Comparison of ENCODE assay signal across 27 cellular contexts in genomic region chr13:34640179-34640929, GRCh38.
"Had no signal": no experiment of that assay in that cellular context is flagged by ENCODE, and none has a peak within 500 bp of the region (broad histone marks: within the 10 kb centered on the region; RNA-seq: fewer than 3 reads in every experiment).

No MANE protein-coding gene starts in this region.

- H3K27ac Mint-ChIP-seq: activated B cell treated with CpG ODN at 0.5 μM for 24 hours; activated CD4-positive, alpha-beta T cell treated with anti-CD3 and anti-CD28 coated beads for 36 hours; activated CD8-positive, alpha-beta memory T cell treated with anti-CD3 and anti-CD28 coated beads, Interleukin-2, amount 10 ng/mL, durations not matched to agents 7 days and 5 days; activated CD8-positive, alpha-beta T cell treated with anti-CD3 and anti-CD28 coated beads, Interleukin-2, amount 10 ng/mL, durations not matched to agents 7 days and 5 days; activated naive CD4-positive, alpha-beta T cell treated with anti-CD3 and anti-CD28 coated beads, Interleukin-2, amount 50 U/mL, for 24 hours; activated naive CD8-positive, alpha-beta T cell treated with anti-CD3 and anti-CD28 coated beads, Interleukin-2, amount 50 U/mL, for 24 hours; activated T-helper 2 cell treated with anti-CD3 and anti-CD28 coated beads, Interferon-gamma antibody, Interleukin-2, Interleukin-4, amounts not matched to agents 10 μg/mL and 5 μg/mL and 100 μg/mL, durations not matched to agents 14 hours and 24 hours and 36 hours; dendritic cell treated with granulocyte-macrophage colony-stimulating factor and Interleukin-4, amounts not matched to agents 40 ng/mL and 50 ng/mL, for 4 days; natural killer cell treated with Interleukin-12 subunit alpha and Interleukin-12 subunit beta and Interleukin-15 and Interleukin-18, amount 100 ng/mL, for 72 hours; stimulated activated effector memory CD8-positive, alpha-beta T cell treated with anti-CD3 and anti-CD28 coated beads, Interleukin-12 subunit alpha, Interleukin-12 subunit beta, amount 100 ng/mL, for 72 hours; stimulated activated naive CD8-positive, alpha-beta T cell treated with anti-CD3 and anti-CD28 coated beads, Interleukin-15, amount 100 ng/mL, for 72 hours; T-cell; type B pancreatic cell had no signal

- H3K4me3 Mint-ChIP-seq: activated B cell treated with CpG ODN at 0.5 μM for 24 hours; activated CD4-positive, alpha-beta T cell treated with anti-CD3 and anti-CD28 coated beads for 36 hours; activated CD8-positive, alpha-beta memory T cell treated with anti-CD3 and anti-CD28 coated beads, Interleukin-2, amount 10 ng/mL, durations not matched to agents 7 days and 5 days; activated CD8-positive, alpha-beta T cell treated with anti-CD3 and anti-CD28 coated beads, Interleukin-2, amount 10 ng/mL, durations not matched to agents 7 days and 5 days; activated naive CD4-positive, alpha-beta T cell treated with anti-CD3 and anti-CD28 coated beads, Interleukin-2, amount 50 U/mL, for 24 hours; activated naive CD8-positive, alpha-beta T cell treated with anti-CD3 and anti-CD28 coated beads, Interleukin-2, amount 50 U/mL, for 24 hours; central memory CD8-positive, alpha-beta T cell; dendritic cell treated with granulocyte-macrophage colony-stimulating factor and Interleukin-4, amounts not matched to agents 40 ng/mL and 50 ng/mL, for 4 days; natural killer cell treated with Interleukin-12 subunit alpha and Interleukin-12 subunit beta and Interleukin-15 and Interleukin-18, amount 100 ng/mL, for 72 hours; stimulated activated effector memory CD8-positive, alpha-beta T cell treated with anti-CD3 and anti-CD28 coated beads, Interleukin-12 subunit alpha, Interleukin-12 subunit beta, amount 100 ng/mL, for 72 hours; stimulated activated naive CD8-positive, alpha-beta T cell treated with anti-CD3 and anti-CD28 coated beads, Interleukin-15, amount 100 ng/mL, for 72 hours; T-cell; type B pancreatic cell had no signal

- H3K4me1 Mint-ChIP-seq: activated B cell treated with CpG ODN at 0.5 μM for 24 hours; activated CD4-positive, alpha-beta T cell treated with anti-CD3 and anti-CD28 coated beads for 36 hours; activated CD8-positive, alpha-beta memory T cell treated with anti-CD3 and anti-CD28 coated beads, Interleukin-2, amount 10 ng/mL, durations not matched to agents 7 days and 5 days; activated naive CD4-positive, alpha-beta T cell treated with anti-CD3 and anti-CD28 coated beads, Interleukin-2, amount 50 U/mL, for 24 hours; activated naive CD8-positive, alpha-beta T cell treated with anti-CD3 and anti-CD28 coated beads, Interleukin-2, amount 50 U/mL, for 24 hours; central memory CD8-positive, alpha-beta T cell; stimulated activated effector memory CD8-positive, alpha-beta T cell treated with anti-CD3 and anti-CD28 coated beads, Interleukin-12 subunit alpha, Interleukin-12 subunit beta, amount 100 ng/mL, for 72 hours; stimulated activated naive CD8-positive, alpha-beta T cell treated with anti-CD3 and anti-CD28 coated beads, Interleukin-15, amount 100 ng/mL, for 72 hours; T-cell had no signal

- H3K4me1 ChIP-seq: esophagus squamous epithelium, right lobe of liver had no signal

- H3K36me3 ChIP-seq: esophagus squamous epithelium, heart right ventricle, left ventricle myocardium inferior, neutrophil, right lobe of liver had no signal

- H3K9me3 Mint-ChIP-seq: type B pancreatic cell had no signal

- H3K4me3 ChIP-seq: esophagus squamous epithelium, heart right ventricle, left ventricle myocardium inferior, mucosa of descending colon, right lobe of liver had no signal

- H3K27ac ChIP-seq: esophagus squamous epithelium, heart right ventricle, left ventricle myocardium inferior, neutrophil, right lobe of liver had no signal

- H3K27me3 Mint-ChIP-seq: activated B cell treated with CpG ODN at 0.5 μM for 24 hours; activated CD4-positive, alpha-beta T cell treated with anti-CD3 and anti-CD28 coated beads for 36 hours; activated CD8-positive, alpha-beta memory T cell treated with anti-CD3 and anti-CD28 coated beads, Interleukin-2, amount 10 ng/mL, durations not matched to agents 7 days and 5 days; activated naive CD4-positive, alpha-beta T cell treated with anti-CD3 and anti-CD28 coated beads, Interleukin-2, amount 50 U/mL, for 24 hours; activated naive CD8-positive, alpha-beta T cell treated with anti-CD3 and anti-CD28 coated beads, Interleukin-2, amount 50 U/mL, for 24 hours; central memory CD8-positive, alpha-beta T cell; dendritic cell treated with granulocyte-macrophage colony-stimulating factor and Interleukin-4, amounts not matched to agents 40 ng/mL and 50 ng/mL, for 4 days; natural killer cell treated with Interleukin-12 subunit alpha and Interleukin-12 subunit beta and Interleukin-15 and Interleukin-18, amount 100 ng/mL, for 72 hours; stimulated activated naive CD8-positive, alpha-beta T cell treated with anti-CD3 and anti-CD28 coated beads, Interleukin-15, amount 100 ng/mL, for 72 hours; T-cell; type B pancreatic cell had no signal

- ATAC-seq: activated CD4-positive, alpha-beta T cell treated with anti-CD3 and anti-CD28 coated beads for 36 hours; activated CD8-positive, alpha-beta memory T cell treated with anti-CD3 and anti-CD28 coated beads, Interleukin-2, amount 10 ng/mL, durations not matched to agents 7 days and 5 days; activated CD8-positive, alpha-beta T cell treated with anti-CD3 and anti-CD28 coated beads, Interleukin-2, amount 10 ng/mL, durations not matched to agents 7 days and 5 days; activated naive CD8-positive, alpha-beta T cell treated with anti-CD3 and anti-CD28 coated beads, Interleukin-2, amount 50 U/mL, for 24 hours; mucosa of descending colon; natural killer cell treated with Interleukin-12 subunit alpha and Interleukin-12 subunit beta and Interleukin-15 and Interleukin-18, amount 100 ng/mL, for 72 hours; right lobe of liver; stimulated activated naive CD8-positive, alpha-beta T cell treated with anti-CD3 and anti-CD28 coated beads, Interleukin-15, amount 100 ng/mL, for 72 hours; T-cell had no signal

- H3K27me3 ChIP-seq: esophagus squamous epithelium, heart right ventricle, neutrophil, right lobe of liver had no signal

- DNase-seq: activated B cell treated with CpG ODN at 0.5 μM for 24 hours; activated CD4-positive, alpha-beta T cell treated with anti-CD3 and anti-CD28 coated beads for 36 hours; activated CD8-positive, alpha-beta memory T cell treated with anti-CD3 and anti-CD28 coated beads, Interleukin-2, amount 10 ng/mL, durations not matched to agents 7 days and 5 days; activated CD8-positive, alpha-beta T cell treated with anti-CD3 and anti-CD28 coated beads, Interleukin-2, amount 10 ng/mL, durations not matched to agents 7 days and 5 days; activated naive CD8-positive, alpha-beta T cell treated with anti-CD3 and anti-CD28 coated beads, Interleukin-2, amount 50 U/mL, for 24 hours; activated T-cell treated with anti-CD3 and anti-CD28 coated beads, Interleukin-2, amount 50 U/mL, for 48 hours; amygdala; esophagus squamous epithelium; foreskin melanocyte; heart right ventricle; kidney glomerular epithelial cell; left ventricle myocardium inferior; mucosa of descending colon; right lobe of liver; stimulated activated CD4-positive, alpha-beta T cell treated with anti-CD3 and anti-CD28 coated beads, Interleukin-12 subunit alpha, Interleukin-12 subunit beta, amount 100 ng/mL, for 4 hours; stimulated activated CD4-positive, alpha-beta T cell treated with anti-CD3 and anti-CD28 coated beads, Interleukin-4, amount 100 ng/mL, for 24 hours; stimulated activated naive CD8-positive, alpha-beta T cell treated with anti-CD3 and anti-CD28 coated beads, Interleukin-15, amount 100 ng/mL, for 72 hours; substantia nigra; T-cell had no signal

- H3K36me3 Mint-ChIP-seq: activated CD8-positive, alpha-beta memory T cell treated with anti-CD3 and anti-CD28 coated beads, Interleukin-2, amount 10 ng/mL, durations not matched to agents 7 days and 5 days; activated naive CD4-positive, alpha-beta T cell treated with anti-CD3 and anti-CD28 coated beads, Interleukin-2, amount 50 U/mL, for 24 hours; natural killer cell treated with Interleukin-12 subunit alpha and Interleukin-12 subunit beta and Interleukin-15 and Interleukin-18, amount 100 ng/mL, for 72 hours; stimulated activated effector memory CD8-positive, alpha-beta T cell treated with anti-CD3 and anti-CD28 coated beads, Interleukin-12 subunit alpha, Interleukin-12 subunit beta, amount 100 ng/mL, for 72 hours; T-cell; type B pancreatic cell had no signal

- H3K9me3 ChIP-seq: esophagus squamous epithelium, heart right ventricle, left ventricle myocardium inferior, mucosa of descending colon, neutrophil, right lobe of liver had no signal
